Comparison of ENCODE assay signal across 8 cellular contexts in genomic region chr14:50559990-50560928, GRCh38. TPM values are rescaled to one million over a fixed set of nuclear protein-coding genes. Genes with fewer than 3 reads are reported as not detected.
A peak's percentile ranks its signal among the peaks of the same experiment; 100 is the strongest.
DNase-seq lines count a peak whose midpoint lies in the region; ATAC-seq and TF ChIP-seq lines count a peak whose summit lies in the region.

Gene ATL1 (plus strand): TSS chr14:50560145. CDS start chr14:50560266, 121 bp downstream.

- H3K4me1 ChIP-seq in endocrine pancreas (ENCODE audit: control insufficient read depth, insufficient read depth, low read length) (peaks cover 11% of the 10 kb centered on the region), lung (ENCODE audit: control insufficient read depth in 2 of 2, insufficient read depth in 2 of 2, low read length in 2 of 2) (no peaks in the 10 kb centered on the region)

- no peaks in the 10 kb centered on the region for H3K36me3 ChIP-seq in endocrine pancreas (ENCODE audit: control insufficient read depth, insufficient read depth, low read length)
- no peaks in the 10 kb centered on the region for H3K36me3 ChIP-seq in lung (ENCODE audit: control insufficient read depth in 2 of 2, insufficient read depth in 2 of 2, low read length in 2 of 2)

- H3K36me3 Mint-ChIP-seq in activated CD8-positive, alpha-beta memory T cell treated with anti-CD3 and anti-CD28 coated beads, Interleukin-2, amount 10 ng/mL, durations not matched to agents 7 days and 5 days, result no peaks in the 10 kb centered on the region

- DNase-seq in COR-L47 (lab: John Stamatoyannopoulos, UW) (peak; percentile 72), NCI-H524 (lab: John Stamatoyannopoulos, UW) (peak; percentile 78 to 84), lung (ENCODE audit: low spot score) (peak; percentile 73)
- peak; percentile 68 for DNase-seq in activated CD8-positive, alpha-beta memory T cell treated with anti-CD3 and anti-CD28 coated beads, Interleukin-2, amount 10 ng/mL, durations not matched to agents 7 days and 5 days
- peak; percentile 1 for DNase-seq in stimulated activated CD8-positive, alpha-beta memory T cell treated with anti-CD3 and anti-CD28 coated beads, Interleukin-12 subunit alpha, Interleukin-12 subunit beta, amount 100 ng/mL, for 4 hours (ENCODE audit: low read depth)

- peak within 1 kb of the TSS; percentile 84 for H3K4me3 Mint-ChIP-seq in activated CD8-positive, alpha-beta memory T cell treated with anti-CD3 and anti-CD28 coated beads, Interleukin-2, amount 10 ng/mL, durations not matched to agents 7 days and 5 days

- H3K27me3 ChIP-seq in endocrine pancreas (ENCODE audit: control insufficient read depth, insufficient read depth, low read length), result no peaks in the 10 kb centered on the region
- H3K27me3 ChIP-seq in lung (ENCODE audit: control insufficient read depth, insufficient read depth), result no peaks in the 10 kb centered on the region

- peak within 1 kb of the TSS; percentile 94 for H3K4me3 ChIP-seq in endocrine pancreas (ENCODE audit: control insufficient read depth, insufficient read depth, low read length)
- peak within 1 kb of the TSS; percentile 75 for H3K4me3 ChIP-seq in lung

- H3K4me1 Mint-ChIP-seq in activated CD8-positive, alpha-beta memory T cell treated with anti-CD3 and anti-CD28 coated beads, Interleukin-2, amount 10 ng/mL, durations not matched to agents 7 days and 5 days, result peaks cover 19% of the 10 kb centered on the region

- no peaks in the 10 kb centered on the region for H3K9me3 ChIP-seq in endocrine pancreas (ENCODE audit: control insufficient read depth, low read length)
- no peaks in the 10 kb centered on the region for H3K9me3 ChIP-seq in lung (ENCODE audit: control insufficient read depth in 2 of 2, insufficient read depth in 1 of 2, low read length in 1 of 2)

- ATAC-seq in HG02678 (IDR thresholded peaks at IDR 0.05; ENCODE audit: unreplicated experiment), result peak; percentile 47
- ATAC-seq in activated CD8-positive, alpha-beta memory T cell treated with anti-CD3 and anti-CD28 coated beads, Interleukin-2, amount 10 ng/mL, durations not matched to agents 7 days and 5 days, result peak; percentile 86
- ATAC-seq in lung (ENCODE audit: insufficient read depth, low FRiP score), result peak; percentile 87
- no peak for ATAC-seq in HG02588 (IDR thresholded peaks at IDR 0.05; ENCODE audit: unreplicated experiment)

- peak within 1 kb of the TSS; percentile 48 to 95 for H3K27ac ChIP-seq in lung (ENCODE audit: low read depth in 1 of 2, low read length in 1 of 2)

- H3K27me3 Mint-ChIP-seq in activated CD8-positive, alpha-beta memory T cell treated with anti-CD3 and anti-CD28 coated beads, Interleukin-2, amount 10 ng/mL, durations not matched to agents 7 days and 5 days, result peaks cover 67% of the 10 kb centered on the region

- CTCF ChIA-PET in activated CD8-positive, alpha-beta memory T cell treated with anti-CD3 and anti-CD28 coated beads, Interleukin-2, amount 10 ng/mL, durations not matched to agents 7 days and 5 days (lab: Charles Lee), result interaction anchor here (0.7 to 1.5 kb wide), 9 partner anchors 8 to 300 kb away, joined by 3 to 5 read pairs (median 3); partner anchors contain the start of gene NIN

- no peaks in the 10 kb centered on the region for H3K9me3 Mint-ChIP-seq in activated CD8-positive, alpha-beta memory T cell treated with anti-CD3 and anti-CD28 coated beads, Interleukin-2, amount 10 ng/mL, durations not matched to agents 7 days and 5 days (ENCODE audit: low read depth)

- H3K27ac Mint-ChIP-seq in activated CD8-positive, alpha-beta memory T cell treated with anti-CD3 and anti-CD28 coated beads, Interleukin-2, amount 10 ng/mL, durations not matched to agents 7 days and 5 days, result peak within 1 kb of the TSS; percentile 54

- TF ChIP-seq CTCF in lung (IDR thresholded peaks at IDR 0.05; ENCODE audit: control extremely low read depth, extremely low read depth), result no peak

- H3K9ac ChIP-seq in endocrine pancreas (ENCODE audit: control insufficient read depth, insufficient read depth, low read length), result peak within 1 kb of the TSS; percentile 88

- 1% methylated on average over 54 to 66 of the region's 66 CpGs for WGBS in lung, 2 donors

RNA-seq across cellular contexts. Expression of gene ATL1, which starts in this region (rescaled TPM):
- 1 to 10 TPM; 1.3 to 2.2 TPM for total RNA-seq in activated CD8-positive, alpha-beta memory T cell treated with anti-CD3 and anti-CD28 coated beads, Interleukin-2, amount 10 ng/mL, durations not matched to agents 7 days and 5 days
- total RNA-seq in lung, result 1 to 10 TPM; 5.9 to 8.7 TPM
- 1 to 10 TPM; 2.0 to 3.6 TPM for polyA plus RNA-seq in lung

Comparison
In these comparisons a context has a peak if more than half of its experiments do, and no peak if none do; other contexts are left out.
1. DNase-seq: peak in every context shown above with its lines; median percentile 81 in NCI-H524; 73 in lung; 72 in COR-L47; 68 in activated CD8-positive, alpha-beta memory T cell treated with anti-CD3 and anti-CD28 coated beads, Interleukin-2, amount 10 ng/mL, durations not matched to agents 7 days and 5 days; 1 in stimulated activated CD8-positive, alpha-beta memory T cell treated with anti-CD3 and anti-CD28 coated beads, Interleukin-12 subunit alpha, Interleukin-12 subunit beta, amount 100 ng/mL, for 4 hours.